Comparison of ENCODE assay signal across 1 cellular context in genomic region chr19:29690842-29691241, GRCh38.
TF ChIP-seq lines count a peak whose summit lies in the region.

No MANE protein-coding gene starts in this region.

TF ChIP-seq in GM23338, 12 proteins besides CTCF, POLR2A, EP300 and RAD21 (continued from another document):
- TF ChIP-seq EZH2 (IDR thresholded peaks at IDR 0.05; ENCODE audit: low read depth, unreplicated experiment) (no peak), EZH2phosphoT487 (IDR thresholded peaks at IDR 0.05; ENCODE audit: unreplicated experiment) (no peak)
